Comparison of ENCODE assay signal across 29 cellular contexts in the genomic region with DNA sequence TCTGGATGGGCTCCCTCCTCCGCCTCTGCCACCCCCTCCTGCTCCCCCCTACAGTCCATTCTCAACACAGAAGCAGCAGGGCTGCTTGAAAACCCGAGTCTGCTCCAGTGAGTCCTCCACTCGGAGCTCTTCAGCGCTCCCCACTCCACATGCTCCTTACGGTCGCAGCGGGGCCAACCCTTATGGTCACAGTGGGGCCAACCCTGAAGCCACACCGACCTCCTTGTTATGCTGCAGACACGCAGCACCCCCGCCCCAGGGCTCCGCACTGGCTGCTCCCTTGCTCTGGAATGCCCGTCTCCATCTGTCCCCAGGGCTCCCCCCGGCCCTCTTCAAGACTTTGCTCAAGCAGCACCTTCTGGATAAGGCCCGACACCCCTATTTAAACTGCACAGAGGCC. TPM values are rescaled to one million over a fixed set of nuclear protein-coding genes. Genes with fewer than 3 reads are reported as not detected.
"Had no signal": no experiment of that assay in that cellular context is flagged by ENCODE, and none has a peak within 500 bp of the region (broad histone marks: within the 10 kb centered on the region; RNA-seq: fewer than 3 reads in every experiment).

No MANE protein-coding gene starts in this region.

- H3K4me3 ChIP-seq: Peyer's patch had no signal

- H3K27me3 ChIP-seq: Peyer's patch had no signal

- H3K4me2 ChIP-seq: KMS-11 had no signal

- ATAC-seq: activated CD4-positive, alpha-beta T cell treated with anti-CD3 and anti-CD28 coated beads for 36 hours; activated CD4-positive, CD25-positive, alpha-beta regulatory T cell treated with anti-CD3 and anti-CD28 coated beads, Interleukin-2, amount 50 U/mL, for 24 hours; activated CD8-positive, alpha-beta T cell treated with anti-CD3 and anti-CD28 coated beads, Interleukin-2, amount 10 ng/mL, durations not matched to agents 7 days and 5 days; activated naive CD8-positive, alpha-beta T cell treated with anti-CD3 and anti-CD28 coated beads, Interleukin-2, amount 50 U/mL, for 24 hours; PC-3; WTC11 had no signal

- H3K9me3 ChIP-seq: Peyer's patch had no signal

- H3K27ac ChIP-seq: KMS-11, Peyer's patch had no signal

- H3K9ac ChIP-seq: KMS-11 had no signal

- DNase-seq: activated CD4-positive, alpha-beta T cell treated with anti-CD3 and anti-CD28 coated beads for 36 hours; activated CD4-positive, alpha-beta T cell treated with anti-CD3 and anti-CD28 coated beads, Interleukin-2, amount 10 ng/mL, durations not matched to agents 7 days and 5 days; activated CD4-positive, alpha-beta T cell treated with anti-CD3 and anti-CD28 coated beads, Interleukin-2, amount 50 U/mL, for 48 hours; activated CD8-positive, alpha-beta T cell treated with anti-CD3 and anti-CD28 coated beads, Interleukin-2, amount 10 ng/mL, durations not matched to agents 7 days and 5 days; activated gamma-delta T cell treated with Interleukin-2 at 50 U/mL for 16 hours; activated naive CD4-positive, alpha-beta T cell treated with anti-CD3 and anti-CD28 coated beads for 36 hours; activated naive CD8-positive, alpha-beta T cell treated with anti-CD3 and anti-CD28 coated beads, Interleukin-2, amount 50 U/mL, for 24 hours; activated T-cell treated with anti-CD3 and anti-CD28 coated beads, Interleukin-2, amount 50 U/mL, for 24 hours; anterior cingulate cortex; caudate nucleus; NCI-H1092 treated with DMSO at 0.1 percent for 48 hours; NCI-H1417 treated with DMSO at 0.1 percent for 48 hours; NCI-H187 treated with DMSO at 0.1 percent for 48 hours; NCI-H2081; NCI-H2171 treated with DMSO at 0.1 percent for 48 hours; NCI-H2227 treated with DMSO at 0.1 percent for 48 hours; NCI-H446; NCI-H510A treated with DMSO at 0.1 percent for 48 hours; NK-92 treated with Interleukin-12 subunit alpha and Interleukin-12 subunit beta, amount 100 ng/mL, for 24 hours; PC-3; Peyer's patch; RPMI8226; SIG-M5; SW 1271; T1000 had no signal

RNA-seq across cellular contexts. Expression of a gene that starts 36.9 kb away (rescaled TPM):
- total RNA-seq: activated CD4-positive, alpha-beta T cell treated with anti-CD3 and anti-CD28 coated beads for 36 hours; activated CD4-positive, alpha-beta T cell treated with anti-CD3 and anti-CD28 coated beads, Interleukin-2, amount 10 ng/mL, durations not matched to agents 7 days and 5 days; activated CD8-positive, alpha-beta T cell treated with anti-CD3 and anti-CD28 coated beads, Interleukin-2, amount 10 ng/mL, durations not matched to agents 7 days and 5 days; activated naive CD4-positive, alpha-beta T cell treated with anti-CD3 and anti-CD28 coated beads for 36 hours; PC-3; T-helper 1 cell treated with Interleukin-12 subunit alpha and Interleukin-12 subunit beta and Interleukin-4 antibody, amounts not matched to agents 30 ng/mL and 1 ng/mL, for 36 hours had no signal
